ENCODE assay signal across 1 cellular context in genomic region chr1:9590945-9591668, GRCh38.
TF ChIP-seq lines count a peak whose summit lies in the region.

No MANE protein-coding gene starts in this region.

TF ChIP-seq in HepG2, 621 proteins besides CTCF, POLR2A, EP300 and RAD21:
- peak; percentile 23; the same call in 1 of the 2 replicates for TF ChIP-seq ZFP91 (CRISPR knock-in tag; IDR thresholded peaks at IDR 0.05; ENCODE audit: borderline replicate concordance)
- no peak for TF ChIP-seq PHF21A (CRISPR knock-in tag; IDR thresholded peaks at IDR 0.05)
- peak; percentile 53; the same call in 1 of the 2 replicates for TF ChIP-seq ZNF629 (CRISPR knock-in tag; conservative IDR thresholded peaks at IDR 0.05)
